30 cellular contexts compared by ENCODE assay signal in the genomic region with DNA sequence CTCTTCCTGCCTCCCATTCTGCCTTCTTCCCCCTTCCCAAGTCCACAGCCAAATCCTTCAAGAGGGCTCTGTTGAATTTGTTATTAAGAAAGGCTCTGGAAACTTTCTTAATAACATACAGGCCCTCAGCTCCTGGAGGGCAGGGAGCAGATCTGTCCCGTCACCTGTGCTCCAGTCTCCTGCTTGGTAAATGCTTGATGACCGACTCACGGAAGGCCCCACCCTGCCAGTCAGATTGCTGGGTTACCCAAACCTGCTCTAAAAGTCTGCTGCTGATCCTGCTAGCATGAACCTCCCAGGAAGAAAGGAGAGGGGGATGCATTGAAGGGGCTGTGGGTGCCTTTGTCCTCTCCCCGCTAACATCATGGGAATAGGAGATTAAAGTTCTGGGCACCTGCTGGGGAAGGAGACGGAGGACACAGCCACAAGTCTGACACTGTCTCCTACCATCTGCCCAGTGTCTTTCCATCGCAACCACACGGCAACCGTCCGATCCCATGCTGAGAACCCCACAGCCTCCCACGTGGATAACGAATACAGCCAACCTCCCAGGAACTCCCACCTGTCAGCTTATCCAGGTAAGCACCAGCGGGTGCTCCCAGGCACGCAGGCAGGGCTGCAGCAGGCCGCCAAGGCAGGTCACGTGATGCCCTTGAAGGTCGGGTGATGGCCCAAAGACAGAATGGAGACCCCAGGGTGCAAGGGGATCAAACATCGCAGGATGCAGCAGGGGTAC. TPM values are rescaled to one million over a fixed set of nuclear protein-coding genes. Genes with fewer than 3 reads are reported as not detected.
DNase-seq lines count a peak whose midpoint lies in the region; ATAC-seq, FAIRE-seq and TF ChIP-seq lines count a peak whose summit lies in the region.
"Had no signal": no experiment of that assay in that cellular context is flagged by ENCODE, and none has a peak within 500 bp of the region (broad histone marks: within the 10 kb centered on the region; RNA-seq: fewer than 3 reads in every experiment).

No MANE protein-coding gene starts in this region.

- FAIRE-seq in GM12892 (lab: Jason Lieb, UNC): no peak

- H3K4me3 ChIP-seq in naive thymus-derived CD4-positive, alpha-beta T cell (ENCODE audit: low read length): no peak overlapping the region
- H3K4me3 ChIP-seq: ascending aorta, esophagus muscularis mucosa, GM23248, sigmoid colon, suprapubic skin had no signal

- in situ Hi-C loops in G401 (cut with HindIII; ENCODE audit: low sequenced_read_pairs): no loop called here

- H3K4me1 ChIP-seq in naive thymus-derived CD4-positive, alpha-beta T cell (ENCODE audit: control insufficient read depth in 2 of 2, insufficient read depth in 2 of 2, low read length in 2 of 2): peaks cover 9 to 32% of the 10 kb centered on the region in 2 donors

- H3K9me3 ChIP-seq in naive thymus-derived CD4-positive, alpha-beta T cell (ENCODE audit: control insufficient read depth in 2 of 3, low read length in 3 of 3): no peaks in the 10 kb centered on the region
- H3K9me3 ChIP-seq: ascending aorta, esophagus muscularis mucosa, sigmoid colon, suprapubic skin had no signal

- ATAC-seq in activated CD8-positive, alpha-beta T cell treated with anti-CD3 and anti-CD28 coated beads for 36 hours: no peak
- no peak for ATAC-seq in activated CD8-positive, alpha-beta T cell treated with anti-CD3 and anti-CD28 coated beads, Interleukin-2, amount 10 ng/mL, durations not matched to agents 7 days and 5 days
- ATAC-seq in naive thymus-derived CD4-positive, alpha-beta T cell: no peak
- ATAC-seq in HG03460 (IDR thresholded peaks at IDR 0.05; ENCODE audit: unreplicated experiment): no peak

- H3K27ac Mint-ChIP-seq in activated CD8-positive, alpha-beta T cell treated with anti-CD3 and anti-CD28 coated beads for 36 hours: peak overlapping the region; percentile 4
- H3K27ac Mint-ChIP-seq in activated CD8-positive, alpha-beta T cell treated with anti-CD3 and anti-CD28 coated beads, Interleukin-2, amount 10 ng/mL, durations not matched to agents 7 days and 5 days: no peak overlapping the region
- H3K27ac Mint-ChIP-seq in activated naive CD8-positive, alpha-beta T cell treated with anti-CD3 and anti-CD28 coated beads for 36 hours: peak overlapping the region; percentile 71
- peak overlapping the region; percentile 55 to 89 (median 81) for H3K27ac Mint-ChIP-seq in naive thymus-derived CD4-positive, alpha-beta T cell

- no peaks in the 10 kb centered on the region for H3K27me3 ChIP-seq in naive thymus-derived CD4-positive, alpha-beta T cell (ENCODE audit: control insufficient read depth in 2 of 2, insufficient read depth in 2 of 2, low read length in 2 of 2)
- H3K27me3 ChIP-seq: ascending aorta, esophagus muscularis mucosa, sigmoid colon, suprapubic skin had no signal

- intact Hi-C loops in activated CD8-positive, alpha-beta T cell treated with anti-CD3 and anti-CD28 coated beads for 36 hours (cut with micrococcal nuclease): no loop called here
- intact Hi-C loops in naive thymus-derived CD4-positive, alpha-beta T cell (cut with micrococcal nuclease): loop anchor here in 1 of 2 donors (5.0 kb wide), 1 partner anchor 292 kb away; no protein-coding TSS in a partner anchor

- H3K27ac ChIP-seq in naive thymus-derived CD4-positive, alpha-beta T cell (ENCODE audit: low read depth, low read length): no peak overlapping the region
- H3K27ac ChIP-seq: ascending aorta, C4-2B, esophagus muscularis mucosa, GM23248, sigmoid colon, suprapubic skin had no signal

- DNase-seq in activated CD8-positive, alpha-beta T cell treated with anti-CD3 and anti-CD28 coated beads for 36 hours: no peak
- DNase-seq in activated CD8-positive, alpha-beta T cell treated with anti-CD3 and anti-CD28 coated beads, Interleukin-2, amount 10 ng/mL, durations not matched to agents 7 days and 5 days: no peak
- DNase-seq in G401 (ENCODE audit: low spot score): peak; percentile 70
- DNase-seq in activated naive CD8-positive, alpha-beta T cell treated with anti-CD3 and anti-CD28 coated beads for 36 hours: no peak
- DNase-seq in naive thymus-derived CD4-positive, alpha-beta T cell: no peak
- DNase-seq in GM12892 (ENCODE audit: insufficient read length): no peak
- DNase-seq in NCI-H82 treated with DMSO at 0.1 percent for 48 hours (lab: John Stamatoyannopoulos, UW; ENCODE audit: unreplicated experiment): no peak
- DNase-seq: ACHN; activated effector memory CD4-positive, alpha-beta T cell treated with anti-CD3 and anti-CD28 coated beads, Interleukin-2, amount 50 U/mL, for 16 hours; cerebellar nuclear complex; DMS153; effector CD8-positive, alpha-beta T cell; GDM1; GM23248; Karpas-422; mesendoderm; naive B cell; NCI-H1048; NCI-H1930; NCI-H226; NCI-H774; SHP77 treated with DMSO at 0.1 percent for 48 hours; sigmoid colon had no signal

- TF ChIP-seq CTCF in activated CD8-positive, alpha-beta T cell treated with anti-CD3 and anti-CD28 coated beads for 36 hours (IDR thresholded peaks at IDR 0.05): no peak

- no peaks in the 10 kb centered on the region for H3K9me3 Mint-ChIP-seq in activated CD8-positive, alpha-beta T cell treated with anti-CD3 and anti-CD28 coated beads for 36 hours
- no peaks in the 10 kb centered on the region for H3K9me3 Mint-ChIP-seq in activated CD8-positive, alpha-beta T cell treated with anti-CD3 and anti-CD28 coated beads, Interleukin-2, amount 10 ng/mL, durations not matched to agents 7 days and 5 days (ENCODE audit: insufficient read depth)
- H3K9me3 Mint-ChIP-seq in activated naive CD8-positive, alpha-beta T cell treated with anti-CD3 and anti-CD28 coated beads for 36 hours: no peaks in the 10 kb centered on the region
- peaks cover 0 to 5% (median 0%) of the 10 kb centered on the region in 11 donors for H3K9me3 Mint-ChIP-seq in naive thymus-derived CD4-positive, alpha-beta T cell
- H3K9me3 Mint-ChIP-seq: naive B cell had no signal

- TF ChIP-seq POLR2A in GM12892 (IDR thresholded peaks at IDR 0.05; ENCODE audit: low read depth, low read length): no peak

- peaks cover 40% of the 10 kb centered on the region for H3K4me1 Mint-ChIP-seq in activated CD8-positive, alpha-beta T cell treated with anti-CD3 and anti-CD28 coated beads for 36 hours (ENCODE audit: low read depth)
- peaks cover 57% of the 10 kb centered on the region for H3K4me1 Mint-ChIP-seq in activated CD8-positive, alpha-beta T cell treated with anti-CD3 and anti-CD28 coated beads, Interleukin-2, amount 10 ng/mL, durations not matched to agents 7 days and 5 days (ENCODE audit: low read depth)
- H3K4me1 Mint-ChIP-seq in activated naive CD8-positive, alpha-beta T cell treated with anti-CD3 and anti-CD28 coated beads for 36 hours: peaks cover 44% of the 10 kb centered on the region
- peaks cover 26 to 63% (median 50%) of the 10 kb centered on the region in 7 donors for H3K4me1 Mint-ChIP-seq in naive thymus-derived CD4-positive, alpha-beta T cell

- H3K36me3 ChIP-seq in naive thymus-derived CD4-positive, alpha-beta T cell (ENCODE audit: control insufficient read depth in 2 of 3, insufficient read depth in 3 of 3, low read length in 3 of 3): peaks cover 16 to 72% (median 22%) of the 10 kb centered on the region in 3 experiments
- H3K36me3 ChIP-seq: ascending aorta, sigmoid colon, suprapubic skin had no signal

- no peak overlapping the region for H3K4me3 Mint-ChIP-seq in activated CD8-positive, alpha-beta T cell treated with anti-CD3 and anti-CD28 coated beads for 36 hours
- H3K4me3 Mint-ChIP-seq in activated CD8-positive, alpha-beta T cell treated with anti-CD3 and anti-CD28 coated beads, Interleukin-2, amount 10 ng/mL, durations not matched to agents 7 days and 5 days: no peak overlapping the region
- H3K4me3 Mint-ChIP-seq in activated naive CD8-positive, alpha-beta T cell treated with anti-CD3 and anti-CD28 coated beads for 36 hours: no peak overlapping the region
- H3K4me3 Mint-ChIP-seq in naive thymus-derived CD4-positive, alpha-beta T cell: peak overlapping the region in 1 of 10 donors; percentile 13

- H3K27me3 Mint-ChIP-seq in activated CD8-positive, alpha-beta T cell treated with anti-CD3 and anti-CD28 coated beads for 36 hours: no peaks in the 10 kb centered on the region
- no peaks in the 10 kb centered on the region for H3K27me3 Mint-ChIP-seq in activated CD8-positive, alpha-beta T cell treated with anti-CD3 and anti-CD28 coated beads, Interleukin-2, amount 10 ng/mL, durations not matched to agents 7 days and 5 days (ENCODE audit: low read depth)
- no peaks in the 10 kb centered on the region for H3K27me3 Mint-ChIP-seq in activated naive CD8-positive, alpha-beta T cell treated with anti-CD3 and anti-CD28 coated beads for 36 hours
- H3K27me3 Mint-ChIP-seq in naive thymus-derived CD4-positive, alpha-beta T cell: no peaks in the 10 kb centered on the region
- H3K27me3 Mint-ChIP-seq: naive B cell had no signal

- peaks cover 75% of the 10 kb centered on the region for H3K36me3 Mint-ChIP-seq in activated CD8-positive, alpha-beta T cell treated with anti-CD3 and anti-CD28 coated beads for 36 hours (ENCODE audit: low read depth)
- H3K36me3 Mint-ChIP-seq in activated CD8-positive, alpha-beta T cell treated with anti-CD3 and anti-CD28 coated beads, Interleukin-2, amount 10 ng/mL, durations not matched to agents 7 days and 5 days (ENCODE audit: low read depth): peaks cover 76% of the 10 kb centered on the region
- H3K36me3 Mint-ChIP-seq in activated naive CD8-positive, alpha-beta T cell treated with anti-CD3 and anti-CD28 coated beads for 36 hours: peaks cover 53% of the 10 kb centered on the region
- H3K36me3 Mint-ChIP-seq in naive thymus-derived CD4-positive, alpha-beta T cell: peaks cover 11 to 60% (median 38%) of the 10 kb centered on the region in 5 donors
- H3K36me3 Mint-ChIP-seq: naive B cell had no signal

- POLR2A ChIA-PET in activated CD8-positive, alpha-beta T cell treated with anti-CD3 and anti-CD28 coated beads for 36 hours (lab: Charles Lee): interaction anchor here (1.0 to 6.1 kb wide), 3 partner anchors 10 to 76 kb away, joined by 3 to 65 read pairs (median 4); no protein-coding TSS in a partner anchor
- POLR2A ChIA-PET in activated CD8-positive, alpha-beta T cell treated with anti-CD3 and anti-CD28 coated beads, Interleukin-2, amount 10 ng/mL, durations not matched to agents 7 days and 5 days (lab: Charles Lee): no interaction called here
- POLR2A ChIA-PET in naive thymus-derived CD4-positive, alpha-beta T cell (lab: Charles Lee): interaction anchor here (8.1 kb wide), 1 partner anchor 10 kb away, joined by 82 read pairs; no protein-coding TSS in a partner anchor

- CTCF ChIA-PET in activated CD8-positive, alpha-beta T cell treated with anti-CD3 and anti-CD28 coated beads for 36 hours (lab: Charles Lee): no interaction called here
- CTCF ChIA-PET in activated CD8-positive, alpha-beta T cell treated with anti-CD3 and anti-CD28 coated beads, Interleukin-2, amount 10 ng/mL, durations not matched to agents 7 days and 5 days (lab: Charles Lee): interaction anchor here (0.9 kb wide), 1 partner anchor 11 kb away, joined by 3 read pairs; no protein-coding TSS in a partner anchor
- CTCF ChIA-PET in naive thymus-derived CD4-positive, alpha-beta T cell (lab: Charles Lee): interaction anchor here (1.0 kb wide), 1 partner anchor 12 kb away, joined by 4 read pairs; no protein-coding TSS in a partner anchor

RNA-seq across cellular contexts. Expression of a gene that starts 22.5 kb away (rescaled TPM):
- 100 to 1,000 TPM; 214 to 215 TPM for total RNA-seq in activated CD8-positive, alpha-beta T cell treated with anti-CD3 and anti-CD28 coated beads for 36 hours
- total RNA-seq in activated CD8-positive, alpha-beta T cell treated with anti-CD3 and anti-CD28 coated beads, Interleukin-2, amount 10 ng/mL, durations not matched to agents 7 days and 5 days: 100 to 1,000 TPM; 252 to 274 TPM
- total RNA-seq in G401 (2014; rRNA removed; shearing (Covaris generic)): 0.06 TPM in 1 of 2 replicates, not detected in the other
- 100 to 1,000 TPM; 196 to 197 TPM for total RNA-seq in activated naive CD8-positive, alpha-beta T cell treated with anti-CD3 and anti-CD28 coated beads for 36 hours
- 100 to 1,000 TPM; 180 to 399 (median 224) TPM for total RNA-seq in naive thymus-derived CD4-positive, alpha-beta T cell
- polyA plus RNA-seq in naive thymus-derived CD4-positive, alpha-beta T cell: 100 to 1,000 TPM; 217 to 371 TPM
- 0.15 TPM for polyA plus RNA-seq in GM12892 (2012; ENCODE audit: missing spikeins)
- total RNA-seq: GM23248, HT-29, OCI-LY7 had no signal
- polyA plus RNA-seq: GM23248 had no signal

RNA-seq across cellular contexts. Expression of a gene that starts 36.5 kb away (rescaled TPM):
- total RNA-seq in activated CD8-positive, alpha-beta T cell treated with anti-CD3 and anti-CD28 coated beads for 36 hours: 1 to 10 TPM; 6.6 to 7.2 TPM
- 1 to 10 TPM; 3.4 to 3.8 TPM for total RNA-seq in activated CD8-positive, alpha-beta T cell treated with anti-CD3 and anti-CD28 coated beads, Interleukin-2, amount 10 ng/mL, durations not matched to agents 7 days and 5 days
- 15.5 and 16.6 TPM in 2 replicates for total RNA-seq in G401 (2014; rRNA removed; shearing (Covaris generic))
- 1 to 10 TPM; 8.1 to 8.8 TPM for total RNA-seq in activated naive CD8-positive, alpha-beta T cell treated with anti-CD3 and anti-CD28 coated beads for 36 hours
- total RNA-seq in naive thymus-derived CD4-positive, alpha-beta T cell: 10 to 100 TPM in 1 of 5 experiments, 1 to 10 TPM in 4; 4.1 to 12.0 (median 7.9) TPM
- polyA plus RNA-seq in naive thymus-derived CD4-positive, alpha-beta T cell: under 1 TPM; 0.31 to 0.82 TPM
- polyA plus RNA-seq in GM12892 (2012; ENCODE audit: missing spikeins): 6.6 TPM

Comparison
In these comparisons a context has a peak if more than half of its experiments do, and no peak if none do; other contexts are left out.
1. RNA of a gene that starts 22.5 kb away (total RNA-seq): 252 to 274 TPM in activated CD8-positive, alpha-beta T cell treated with anti-CD3 and anti-CD28 coated beads, Interleukin-2, amount 10 ng/mL, durations not matched to agents 7 days and 5 days, 180 to 399 TPM in naive thymus-derived CD4-positive, alpha-beta T cell, 214 to 215 TPM in activated CD8-positive, alpha-beta T cell treated with anti-CD3 and anti-CD28 coated beads for 36 hours and 196 to 197 TPM in activated naive CD8-positive, alpha-beta T cell treated with anti-CD3 and anti-CD28 coated beads for 36 hours; 0.06 TPM in G401; every median in the first group is over 100 times any median in the second.